25 cellular contexts compared by ENCODE assay signal in the genomic region with DNA sequence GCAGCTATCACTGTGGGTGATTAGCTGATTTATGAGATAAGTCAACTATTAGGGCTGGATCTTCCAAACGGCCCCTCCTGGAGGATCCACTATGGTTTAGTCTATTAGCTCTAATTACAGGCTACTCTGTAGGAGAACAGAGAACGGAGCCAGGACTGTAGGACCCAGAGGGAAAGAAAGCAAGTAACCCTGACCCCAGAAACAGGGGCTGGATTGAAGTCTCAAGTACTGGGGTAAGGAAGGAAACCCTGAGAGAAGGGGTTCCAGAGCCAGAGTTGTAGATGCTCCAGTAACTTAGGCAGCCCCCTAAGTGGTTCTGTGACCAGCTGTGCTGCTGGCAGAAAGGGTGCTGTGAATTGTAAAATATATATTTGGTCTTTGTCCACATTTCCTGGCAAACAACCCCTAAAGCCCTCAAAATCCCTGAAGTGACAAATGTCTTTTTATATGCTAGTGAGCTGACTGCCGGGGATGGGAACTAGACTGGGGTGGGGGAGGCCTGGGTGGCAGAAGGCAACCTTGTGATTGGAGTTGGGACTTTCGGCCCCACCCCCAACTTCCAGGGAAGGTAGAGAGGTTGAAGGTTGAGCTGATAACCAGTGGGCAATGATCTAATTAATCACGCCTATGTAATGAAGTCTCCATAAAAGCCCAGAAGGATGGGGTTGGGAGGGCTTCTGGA. TPM values are rescaled to one million over a fixed set of nuclear protein-coding genes. Genes with fewer than 3 reads are reported as not detected.
A peak's percentile ranks its signal among the peaks of the same experiment; 100 is the strongest.
DNase-seq lines count a peak whose midpoint lies in the region; ATAC-seq, FAIRE-seq and TF ChIP-seq lines count a peak whose summit lies in the region.
"Had no signal": no experiment of that assay in that cellular context is flagged by ENCODE, and none has a peak within 500 bp of the region (broad histone marks: within the 10 kb centered on the region; RNA-seq: fewer than 3 reads in every experiment).

No MANE protein-coding gene starts in this region.

- no peak overlapping the region for H3K27ac ChIP-seq in iPS DF 6.9 (ENCODE audit: low read length)
- no peak overlapping the region for H3K27ac ChIP-seq in kidney (ENCODE audit: low read depth in 2 of 2, low read length in 2 of 2)
- H3K27ac ChIP-seq: BLaER1, coronary artery, thyroid gland had no signal

- H3K4me1 ChIP-seq in iPS DF 6.9 (ENCODE audit: control insufficient read depth, insufficient read depth, low read length) (peaks cover 14% of the 10 kb centered on the region), kidney (ENCODE audit: control insufficient read depth in 1 of 2, insufficient read depth in 1 of 2, low read depth in 1 of 2, low read length in 2 of 2) (peaks cover 7 to 15% of the 10 kb centered on the region in 2 donors)

- H3K27me3 ChIP-seq in iPS DF 6.9 (ENCODE audit: control insufficient read depth, insufficient read depth, low read length), result no peaks in the 10 kb centered on the region
- H3K27me3 ChIP-seq: thyroid gland had no signal

- TF ChIP-seq CTCF in omental fat pad (IDR thresholded peaks at IDR 0.05), result no peak
- TF ChIP-seq CTCF in kidney (IDR thresholded peaks at IDR 0.05; ENCODE audit: borderline replicate concordance, extremely low read depth, insufficient read depth), result no peak

- ATAC-seq in omental fat pad (ENCODE audit: low FRiP score), result no peak
- ATAC-seq in HG03159 (IDR thresholded peaks at IDR 0.05; ENCODE audit: unreplicated experiment), result no peak
- ATAC-seq: activated CD4-positive, alpha-beta T cell treated with anti-CD3 and anti-CD28 coated beads for 36 hours had no signal

- WGBS in iPS DF 6.9 (ENCODE audit: insufficient coverage, insufficient read length), result no CpG with 5 or more reads among the region's 5 CpGs

- H3K9ac ChIP-seq in kidney (ENCODE audit: low read length in 2 of 2), result no peak overlapping the region
- H3K9ac ChIP-seq: BLaER1 had no signal

- H3K36me3 ChIP-seq in iPS DF 6.9 (ENCODE audit: control insufficient read depth, insufficient read depth, low read length) (peaks cover 16% of the 10 kb centered on the region), kidney (ENCODE audit: control insufficient read depth in 1 of 2, insufficient read depth in 2 of 2, low read length in 2 of 2) (no peaks in the 10 kb centered on the region)
- H3K36me3 ChIP-seq: BLaER1, gastroesophageal sphincter, thyroid gland had no signal

- intact Hi-C loops in posterior vena cava (cut with DNase I), result no loop called here
- intact Hi-C loops in kidney (cut with DNase I), result no loop called here

- H3K4me3 ChIP-seq in iPS DF 6.9 (ENCODE audit: low read length) (peak overlapping the region; percentile 22; the same call in 1 of the 2 replicates), kidney (ENCODE audit: low read length in 2 of 2) (no peak overlapping the region)
- H3K4me3 ChIP-seq: BLaER1, coronary artery, gastroesophageal sphincter, thyroid gland had no signal

- no peaks in the 10 kb centered on the region for H3K9me3 ChIP-seq in iPS DF 6.9 (ENCODE audit: control insufficient read depth, insufficient read depth, low read length)
- no peaks in the 10 kb centered on the region for H3K9me3 ChIP-seq in kidney (ENCODE audit: control insufficient read depth in 1 of 2, low read length in 2 of 2)
- H3K9me3 ChIP-seq: BLaER1, gastroesophageal sphincter, thyroid gland had no signal

- FAIRE-seq in kidney (lab: Jason Lieb, UNC), result no peak
- FAIRE-seq: GM19239 had no signal

- DNase-seq in NCI-H1105 treated with DMSO at 0.1 percent for 48 hours (lab: John Stamatoyannopoulos, UW) (peak; percentile 20), NCI-H1105 (lab: John Stamatoyannopoulos, UW) (no peak), NCI-H69 (lab: John Stamatoyannopoulos, UW) (peak; percentile 27), iPS DF 6.9 (ENCODE audit: low read depth, low spot score) (no peak), posterior vena cava (ENCODE audit: low spot score) (peak; percentile 29), omental fat pad (ENCODE audit: low spot score) (no peak), kidney (no peak)
- DNase-seq: 8988T; activated CD4-positive, alpha-beta T cell treated with anti-CD3 and anti-CD28 coated beads for 36 hours; activated CD8-positive, alpha-beta memory T cell treated with anti-CD3 and anti-CD28 coated beads, Interleukin-2, amount 50 U/mL, for 4 hours; DMS79; erythroblast; Karpas-422; NCI-H1092 treated with DMSO at 0.1 percent for 48 hours; occipital lobe; SIG-M5; thyroid gland had no signal

RNA-seq across cellular contexts. Expression of a gene that starts 2.8 kb away (rescaled TPM):
- total RNA-seq in posterior vena cava, result under 1 TPM in 1 of 2 donors, not detected in 1; 0.24 TPM
- under 1 TPM in 2 of 4 donors, not detected in 2; 0.13 to 0.46 TPM for total RNA-seq in omental fat pad
- total RNA-seq in kidney, result 22.3 TPM
- polyA plus RNA-seq in kidney (ENCODE audit: insufficient read depth, low read depth, low replicate concordance), result 6.9 TPM
- total RNA-seq: occipital lobe had no signal

RNA-seq across cellular contexts. Expression of a gene that starts 24.7 kb away (rescaled TPM):
- 100 to 1,000 TPM; 388 to 407 TPM for total RNA-seq in posterior vena cava
- total RNA-seq in omental fat pad, result 100 to 1,000 TPM in 1 of 4 donors, 10 to 100 TPM in 3; 48.2 to 138 (median 62.8) TPM
- total RNA-seq in kidney, result 193 TPM
- polyA plus RNA-seq in kidney (ENCODE audit: insufficient read depth, low read depth, low replicate concordance), result 50.1 TPM

RNA-seq across cellular contexts. Expression of a gene that starts 37.4 kb away (rescaled TPM):
- total RNA-seq in posterior vena cava (under 1 TPM; 0.42 to 0.57 TPM), omental fat pad (not detected), kidney (not detected)
- polyA plus RNA-seq in kidney (ENCODE audit: insufficient read depth, low read depth, low replicate concordance), result not detected
- total RNA-seq: activated CD4-positive, alpha-beta T cell treated with anti-CD3 and anti-CD28 coated beads for 36 hours; kidney epithelial cell; occipital lobe; skeletal muscle tissue; T-helper 2 cell treated with Interferon-gamma antibody and Interleukin-4, amounts not matched to agents 100 ng/mL and 5 ng/mL, for 36 hours; thyroid gland had no signal

RNA-seq across cellular contexts. Expression of a gene that starts 43.3 kb away (rescaled TPM):
- total RNA-seq in posterior vena cava (1 to 10 TPM; 1.1 to 1.5 TPM), omental fat pad (1 to 10 TPM in 1 of 4 donors, under 1 TPM in 3; 0.56 to 1.2 (median 0.77) TPM), kidney (0.82 TPM)
- 0.19 TPM for polyA plus RNA-seq in kidney (ENCODE audit: insufficient read depth, low read depth, low replicate concordance)

Comparison
In these comparisons a context has a peak if more than half of its experiments do, and no peak if none do; other contexts are left out.
1. DNase-seq: peak in NCI-H1105 treated with DMSO at 0.1 percent for 48 hours (single experiment), NCI-H69 (single experiment) and posterior vena cava (single experiment); none in NCI-H1105 (single experiment), iPS DF 6.9 (single experiment), omental fat pad (single experiment) and kidney (single experiment).
2. RNA of a gene that starts 2.8 kb away (total RNA-seq): 22.3 TPM in kidney (single experiment); 0.24 TPM in posterior vena cava and 0.13 to 0.46 TPM in omental fat pad; every median in the first group is over 10 times any median in the second.